Comparison of ENCODE assay signal across 10 cellular contexts in genomic region chr10:124005991-124006392, GRCh38.
DNase-seq lines count a peak whose midpoint lies in the region; ATAC-seq and TF ChIP-seq lines count a peak whose summit lies in the region.
"Had no signal": no experiment of that assay in that cellular context is flagged by ENCODE, and none has a peak within 500 bp of the region (broad histone marks: within the 10 kb centered on the region; RNA-seq: fewer than 3 reads in every experiment).

No MANE protein-coding gene starts in this region.

- no peak overlapping the region for H3K4me3 Mint-ChIP-seq in GM23338
- no peak overlapping the region for H3K4me3 Mint-ChIP-seq in dendritic cell treated with granulocyte-macrophage colony-stimulating factor and Interleukin-4, amounts not matched to agents 40 ng/mL and 50 ng/mL, for 4 days
- peak overlapping the region; percentile 57 for H3K4me3 Mint-ChIP-seq in nephron progenitor cell

- H3K4me1 Mint-ChIP-seq in GM23338 (peaks cover 14% of the 10 kb centered on the region), nephron progenitor cell (peaks cover 54% of the 10 kb centered on the region)
- H3K4me1 Mint-ChIP-seq in dendritic cell treated with granulocyte-macrophage colony-stimulating factor and Interleukin-4, amounts not matched to agents 40 ng/mL and 50 ng/mL, for 4 days (ENCODE audit: low read depth): peaks cover 27% of the 10 kb centered on the region

- ATAC-seq in GM23338 (no peak), GM18517 (IDR thresholded peaks at IDR 0.05; ENCODE audit: unreplicated experiment) (no peak), GM21717 (IDR thresholded peaks at IDR 0.05; ENCODE audit: unreplicated experiment) (no peak)

- intact Hi-C loops in dendritic cell treated with granulocyte-macrophage colony-stimulating factor and Interleukin-4, amounts not matched to agents 40 ng/mL and 50 ng/mL, for 4 days (cut with micrococcal nuclease): no loop called here

- H3K27ac Mint-ChIP-seq in GM23338: 0 out of 2 replicates have a peak overlapping the region, but pooled peaks have one; percentile 36
- H3K27ac Mint-ChIP-seq in dendritic cell treated with granulocyte-macrophage colony-stimulating factor and Interleukin-4, amounts not matched to agents 40 ng/mL and 50 ng/mL, for 4 days: peak overlapping the region; percentile 39
- H3K27ac Mint-ChIP-seq in nephron progenitor cell: peak overlapping the region; percentile 93

- H3K4me2 ChIP-seq in GM23338: no peak overlapping the region

- H3F3A ChIP-seq in GM23338 (replicated peaks; ENCODE audit: low read depth): no peaks in the 10 kb centered on the region

- DNase-seq in 8988T: peak; percentile 2
- no peak for DNase-seq in GM23338 (ENCODE audit: low spot score)
- peak; percentile 47 for DNase-seq in nephron progenitor cell
- no peak for DNase-seq in NCI-H146 treated with DMSO at 0.1 percent for 48 hours (lab: John Stamatoyannopoulos, UW; ENCODE audit: unreplicated experiment)
- no peak for DNase-seq in stimulated activated CD4-positive, alpha-beta T cell treated with anti-CD3 and anti-CD28 coated beads, Interleukin-4, amount 100 ng/mL, for 4 hours
- DNase-seq: cerebellar nuclear complex had no signal

- H3K9me2 ChIP-seq in GM23338 (ENCODE audit: insufficient read depth): no peaks in the 10 kb centered on the region

- peaks cover 10% of the 10 kb centered on the region for H3K27me3 Mint-ChIP-seq in GM23338 (ENCODE audit: insufficient read depth, low read depth, poor library complexity)
- H3K27me3 Mint-ChIP-seq in dendritic cell treated with granulocyte-macrophage colony-stimulating factor and Interleukin-4, amounts not matched to agents 40 ng/mL and 50 ng/mL, for 4 days: peaks cover 24% of the 10 kb centered on the region
- H3K27me3 Mint-ChIP-seq in nephron progenitor cell (ENCODE audit: low read depth, poor library complexity): peaks cover 15% of the 10 kb centered on the region

- no peak overlapping the region for H2AFZ ChIP-seq in GM23338

- no peak overlapping the region for H3K4me3 ChIP-seq in GM23338
- H3K4me3 ChIP-seq: upper lobe of left lung had no signal

- H3K36me3 ChIP-seq in GM23338 (ENCODE audit: insufficient read depth): no peaks in the 10 kb centered on the region

- TF ChIP-seq CTCF in GM23338 (conservative IDR thresholded peaks at IDR 0.05; ENCODE audit: low read depth in 2 of 2) (no peak), nephron progenitor cell (IDR thresholded peaks at IDR 0.05) (no peak)

- no peaks in the 10 kb centered on the region for H3K79me2 ChIP-seq in GM23338 (replicated peaks; ENCODE audit: insufficient read depth)

- peaks cover 10% of the 10 kb centered on the region for H3K36me3 Mint-ChIP-seq in GM23338 (ENCODE audit: low read depth)
- H3K36me3 Mint-ChIP-seq in dendritic cell treated with granulocyte-macrophage colony-stimulating factor and Interleukin-4, amounts not matched to agents 40 ng/mL and 50 ng/mL, for 4 days (ENCODE audit: low read depth): peaks cover 53% of the 10 kb centered on the region
- H3K36me3 Mint-ChIP-seq in nephron progenitor cell (ENCODE audit: low read depth): peaks cover 25% of the 10 kb centered on the region

- no peaks in the 10 kb centered on the region for H3K9me3 Mint-ChIP-seq in GM23338
- no peaks in the 10 kb centered on the region for H3K9me3 Mint-ChIP-seq in dendritic cell treated with granulocyte-macrophage colony-stimulating factor and Interleukin-4, amounts not matched to agents 40 ng/mL and 50 ng/mL, for 4 days
- no peaks in the 10 kb centered on the region for H3K9me3 Mint-ChIP-seq in nephron progenitor cell

- H4K20me1 ChIP-seq in GM23338 (replicated peaks; ENCODE audit: insufficient read depth): no peaks in the 10 kb centered on the region

- no peak overlapping the region for H3K27ac ChIP-seq in GM23338 (ENCODE audit: low read depth)
- H3K27ac ChIP-seq: upper lobe of left lung had no signal

- no peaks in the 10 kb centered on the region for H3K27me3 ChIP-seq in GM23338 (ENCODE audit: insufficient read depth)
- H3K27me3 ChIP-seq: upper lobe of left lung had no signal

- H3K4me1 ChIP-seq in GM23338 (ENCODE audit: insufficient read depth): peaks cover 6% of the 10 kb centered on the region; the same call in 1 of the 2 replicates

TF ChIP-seq in GM23338, 12 proteins besides CTCF, POLR2A, EP300 and RAD21 (continues in another document):
- TF ChIP-seq EZH2phosphoT487 (IDR thresholded peaks at IDR 0.05; ENCODE audit: unreplicated experiment) (no peak), STAT1 (IDR thresholded peaks at IDR 0.05; ENCODE audit: unreplicated experiment) (no peak), NANOG (IDR thresholded peaks at IDR 0.05; ENCODE audit: borderline replicate concordance) (no peak), EZH2 (IDR thresholded peaks at IDR 0.05; ENCODE audit: low read depth, unreplicated experiment) (no peak), ZNF331 (CRISPR knock-in tag; IDR thresholded peaks at IDR 0.05; ENCODE audit: low read depth) (no peak), JUNB (IDR thresholded peaks at IDR 0.05; ENCODE audit: unreplicated experiment) (no peak), CREB1 (CRISPR knock-in tag; IDR thresholded peaks at IDR 0.05; ENCODE audit: low read depth) (no peak), ETS1 (IDR thresholded peaks at IDR 0.05) (no peak), ZNF114 (CRISPR knock-in tag; IDR thresholded peaks at IDR 0.05) (no peak)
- TF ChIP-seq, protein P1, sequence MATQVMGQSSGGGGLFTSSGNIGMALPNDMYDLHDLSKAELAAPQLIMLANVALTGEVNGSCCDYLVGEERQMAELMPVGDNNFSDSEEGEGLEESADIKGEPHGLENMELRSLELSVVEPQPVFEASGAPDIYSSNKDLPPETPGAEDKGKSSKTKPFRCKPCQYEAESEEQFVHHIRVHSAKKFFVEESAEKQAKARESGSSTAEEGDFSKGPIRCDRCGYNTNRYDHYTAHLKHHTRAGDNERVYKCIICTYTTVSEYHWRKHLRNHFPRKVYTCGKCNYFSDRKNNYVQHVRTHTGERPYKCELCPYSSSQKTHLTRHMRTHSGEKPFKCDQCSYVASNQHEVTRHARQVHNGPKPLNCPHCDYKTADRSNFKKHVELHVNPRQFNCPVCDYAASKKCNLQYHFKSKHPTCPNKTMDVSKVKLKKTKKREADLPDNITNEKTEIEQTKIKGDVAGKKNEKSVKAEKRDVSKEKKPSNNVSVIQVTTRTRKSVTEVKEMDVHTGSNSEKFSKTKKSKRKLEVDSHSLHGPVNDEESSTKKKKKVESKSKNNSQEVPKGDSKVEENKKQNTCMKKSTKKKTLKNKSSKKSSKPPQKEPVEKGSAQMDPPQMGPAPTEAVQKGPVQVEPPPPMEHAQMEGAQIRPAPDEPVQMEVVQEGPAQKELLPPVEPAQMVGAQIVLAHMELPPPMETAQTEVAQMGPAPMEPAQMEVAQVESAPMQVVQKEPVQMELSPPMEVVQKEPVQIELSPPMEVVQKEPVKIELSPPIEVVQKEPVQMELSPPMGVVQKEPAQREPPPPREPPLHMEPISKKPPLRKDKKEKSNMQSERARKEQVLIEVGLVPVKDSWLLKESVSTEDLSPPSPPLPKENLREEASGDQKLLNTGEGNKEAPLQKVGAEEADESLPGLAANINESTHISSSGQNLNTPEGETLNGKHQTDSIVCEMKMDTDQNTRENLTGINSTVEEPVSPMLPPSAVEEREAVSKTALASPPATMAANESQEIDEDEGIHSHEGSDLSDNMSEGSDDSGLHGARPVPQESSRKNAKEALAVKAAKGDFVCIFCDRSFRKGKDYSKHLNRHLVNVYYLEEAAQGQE (IDR thresholded peaks at IDR 0.05; ENCODE audit: unreplicated experiment): no peak

Comparison
In these comparisons a context has a peak if more than half of its experiments do, and no peak if none do; other contexts are left out.
1. DNase-seq: peak in 8988T (single experiment) and nephron progenitor cell (single experiment); none in GM23338 (single experiment), NCI-H146 treated with DMSO at 0.1 percent for 48 hours (single experiment) and stimulated activated CD4-positive, alpha-beta T cell treated with anti-CD3 and anti-CD28 coated beads, Interleukin-4, amount 100 ng/mL, for 4 hours (0 of 2).
2. H3K27ac Mint-ChIP-seq: peak in every context shown above with its lines; median percentile 93 in nephron progenitor cell; 39 in dendritic cell treated with granulocyte-macrophage colony-stimulating factor and Interleukin-4, amounts not matched to agents 40 ng/mL and 50 ng/mL, for 4 days; 36 in GM23338.